ENCODE assay signal across 9 cellular contexts in genomic region chr2:224971214-224971613, GRCh38.
DNase-seq lines count a peak whose midpoint lies in the region; ATAC-seq lines count a peak whose summit lies in the region.
"Had no signal": no experiment of that assay in that cellular context is flagged by ENCODE, and none has a peak within 500 bp of the region (broad histone marks: within the 10 kb centered on the region; RNA-seq: fewer than 3 reads in every experiment).

No MANE protein-coding gene starts in this region.

- H3K4me1 ChIP-seq in naive thymus-derived CD4-positive, alpha-beta T cell (ENCODE audit: control insufficient read depth in 2 of 2, insufficient read depth in 2 of 2, low read length in 2 of 2): peaks cover 17 to 32% of the 10 kb centered on the region in 2 donors

- peak; percentile 12 for DNase-seq in NCI-H82 (lab: John Stamatoyannopoulos, UW)
- no peak for DNase-seq in NCI-H82 treated with DMSO at 0.1 percent for 48 hours (lab: John Stamatoyannopoulos, UW; ENCODE audit: unreplicated experiment)
- peak; percentile 91 for DNase-seq in SW480 (ENCODE audit: low spot score)
- no peak for DNase-seq in naive thymus-derived CD4-positive, alpha-beta T cell
- no peak for DNase-seq in stimulated activated CD4-positive, alpha-beta T cell treated with anti-CD3 and anti-CD28 coated beads, Interleukin-1b, Interleukin-23, amount 100 ng/mL, for 48 hours
- DNase-seq in NCI-H226: no peak
- DNase-seq: ACHN had no signal

- no peaks in the 10 kb centered on the region for H3K27me3 ChIP-seq in naive thymus-derived CD4-positive, alpha-beta T cell (ENCODE audit: control insufficient read depth in 2 of 2, insufficient read depth in 2 of 2, low read length in 2 of 2)

- no peaks in the 10 kb centered on the region for H3K27me3 Mint-ChIP-seq in naive thymus-derived CD4-positive, alpha-beta T cell

- intact Hi-C loops in naive thymus-derived CD4-positive, alpha-beta T cell (cut with micrococcal nuclease): loop anchor here in 1 of 2 donors (1.0 kb wide), 1 partner anchor 8 kb away; no protein-coding TSS in a partner anchor

- no peak overlapping the region for H3K27ac ChIP-seq in naive thymus-derived CD4-positive, alpha-beta T cell (ENCODE audit: low read depth, low read length)

- H3K36me3 ChIP-seq in naive thymus-derived CD4-positive, alpha-beta T cell (ENCODE audit: control insufficient read depth in 2 of 3, insufficient read depth in 3 of 3, low read length in 3 of 3): no peaks in the 10 kb centered on the region

- CTCF ChIA-PET in naive thymus-derived CD4-positive, alpha-beta T cell (lab: Charles Lee): interaction anchor here (0.7 to 1.5 kb wide), 3 partner anchors 14 to 28 kb away, joined by 3 read pairs; no protein-coding TSS in a partner anchor

- no peaks in the 10 kb centered on the region for H3K9me3 ChIP-seq in naive thymus-derived CD4-positive, alpha-beta T cell (ENCODE audit: control insufficient read depth in 2 of 3, low read length in 3 of 3)

- ATAC-seq in HG02798 (IDR thresholded peaks at IDR 0.05; ENCODE audit: poor library complexity, unreplicated experiment) (peak; percentile 46), HG03439 (IDR thresholded peaks at IDR 0.05; ENCODE audit: unreplicated experiment) (no peak)
- ATAC-seq in naive thymus-derived CD4-positive, alpha-beta T cell: peak; percentile 32

- peaks cover 45 to 94% (median 89%) of the 10 kb centered on the region in 7 donors for H3K4me1 Mint-ChIP-seq in naive thymus-derived CD4-positive, alpha-beta T cell

- peak overlapping the region; percentile 3 to 78 (median 68) for H3K27ac Mint-ChIP-seq in naive thymus-derived CD4-positive, alpha-beta T cell

- POLR2A ChIA-PET in naive thymus-derived CD4-positive, alpha-beta T cell (lab: Charles Lee): interaction anchor here (1.3 to 1.6 kb wide), 3 partner anchors 14 to 18 kb away, joined by 3 to 6 read pairs (median 5); no protein-coding TSS in a partner anchor

- H3K36me3 Mint-ChIP-seq in naive thymus-derived CD4-positive, alpha-beta T cell: peaks cover 0 to 25% (median 9%) of the 10 kb centered on the region in 5 donors

- H3K4me3 Mint-ChIP-seq in naive thymus-derived CD4-positive, alpha-beta T cell: peak overlapping the region in 8 of 10 donors; percentile 26 to 64 (median 55)

- no peaks in the 10 kb centered on the region for H3K9me3 Mint-ChIP-seq in naive thymus-derived CD4-positive, alpha-beta T cell

- H3K4me3 ChIP-seq in naive thymus-derived CD4-positive, alpha-beta T cell (ENCODE audit: low read length): no peak overlapping the region

Comparison
In these comparisons a context has a peak if more than half of its experiments do, and no peak if none do; other contexts are left out.
1. DNase-seq: peak in NCI-H82 (single experiment) and SW480 (single experiment); none in NCI-H82 treated with DMSO at 0.1 percent for 48 hours (single experiment), naive thymus-derived CD4-positive, alpha-beta T cell (0 of 9), stimulated activated CD4-positive, alpha-beta T cell treated with anti-CD3 and anti-CD28 coated beads, Interleukin-1b, Interleukin-23, amount 100 ng/mL, for 48 hours (single experiment) and NCI-H226 (single experiment).